Comparison of ENCODE assay signal across 22 cellular contexts in genomic region chrX:69948398-69948797, GRCh38.
"Had no signal": no experiment of that assay in that cellular context is flagged by ENCODE, and none has a peak within 500 bp of the region (broad histone marks: within the 10 kb centered on the region; RNA-seq: fewer than 3 reads in every experiment).

No MANE protein-coding gene starts in this region.

- H3K9me3 ChIP-seq: gastrocnemius medialis, left lung, mucosa of descending colon, sigmoid colon, thoracic aorta, tibial nerve had no signal

- H3K4me3 Mint-ChIP-seq: mesothelial cell of epicardium; naive B cell; nephron; neural progenitor cell; stimulated activated naive B cell treated with anti-CD40 and anti-IgM and Interleukin-4, amounts not matched to agents 10 μg/mL and 1 μg/mL and 100 μg/mL, for 72 hours; stimulated activated naive CD8-positive, alpha-beta T cell treated with anti-CD3 and anti-CD28 coated beads, Interleukin-15, Interleukin-2, amounts not matched to agents 100 ng/mL and 50 ng/mL, for 24 hours had no signal

- H3K27ac Mint-ChIP-seq: mesothelial cell of epicardium; naive B cell; nephron; neural progenitor cell; progenitor cell of endocrine pancreas; stimulated activated naive B cell treated with anti-CD40 and anti-IgM and Interleukin-4, amounts not matched to agents 10 μg/mL and 1 μg/mL and 100 μg/mL, for 72 hours; stimulated activated naive CD8-positive, alpha-beta T cell treated with anti-CD3 and anti-CD28 coated beads, Interleukin-15, Interleukin-2, amounts not matched to agents 100 ng/mL and 50 ng/mL, for 24 hours had no signal

- H3K4me1 Mint-ChIP-seq: mesothelial cell of epicardium; naive B cell; nephron; neural progenitor cell; stimulated activated naive B cell treated with anti-CD40 and anti-IgM and Interleukin-4, amounts not matched to agents 10 μg/mL and 1 μg/mL and 100 μg/mL, for 72 hours had no signal

- H3K27ac ChIP-seq: dorsolateral prefrontal cortex, gastrocnemius medialis, left lung, neural progenitor cell, parathyroid adenoma, sigmoid colon, thoracic aorta, tibial nerve, upper lobe of left lung had no signal

- H3K4me1 ChIP-seq: gastrocnemius medialis, left lung, neural progenitor cell, parathyroid adenoma, sigmoid colon, tibial nerve, upper lobe of left lung had no signal

- H2AFZ ChIP-seq: neural progenitor cell, parathyroid adenoma had no signal

- H3K27me3 ChIP-seq: left lung, neural progenitor cell, sigmoid colon, tibial nerve, upper lobe of left lung had no signal

- FAIRE-seq: islet of Langerhans, urothelium cell line had no signal

- H3K36me3 Mint-ChIP-seq: mesothelial cell of epicardium; naive B cell; neural progenitor cell; stimulated activated naive B cell treated with anti-CD40 and anti-IgM and Interleukin-4, amounts not matched to agents 10 μg/mL and 1 μg/mL and 100 μg/mL, for 72 hours had no signal

- H3K4me3 ChIP-seq: dorsolateral prefrontal cortex, gastrocnemius medialis, left lung, mucosa of descending colon, neural progenitor cell, sigmoid colon, thoracic aorta, tibial nerve, upper lobe of left lung had no signal

- H3K36me3 ChIP-seq: gastrocnemius medialis, left lung, neural progenitor cell, sigmoid colon, thoracic aorta, tibial nerve, upper lobe of left lung had no signal

- H3K9ac ChIP-seq: neural progenitor cell, parathyroid adenoma had no signal

- H3K9me3 Mint-ChIP-seq: neural progenitor cell; stimulated activated naive CD8-positive, alpha-beta T cell treated with anti-CD3 and anti-CD28 coated beads, Interleukin-15, Interleukin-2, amounts not matched to agents 100 ng/mL and 50 ng/mL, for 24 hours had no signal

- H3K27me3 Mint-ChIP-seq: progenitor cell of endocrine pancreas; stimulated activated naive CD8-positive, alpha-beta T cell treated with anti-CD3 and anti-CD28 coated beads, Interleukin-15, Interleukin-2, amounts not matched to agents 100 ng/mL and 50 ng/mL, for 24 hours had no signal

- DNase-seq: effector CD4-positive, alpha-beta T cell; gastrocnemius medialis; hippocampal formation; left cardiac atrium; left lung; mesenchymal stem cell; mucosa of descending colon; naive B cell; sigmoid colon; stimulated activated naive B cell treated with anti-CD40 and anti-IgM and Interleukin-4, amounts not matched to agents 10 μg/mL and 1 μg/mL and 100 μg/mL, for 72 hours; upper lobe of left lung had no signal

- H3K4me2 ChIP-seq: neural progenitor cell had no signal
